Comparison of ENCODE assay signal across 15 cellular contexts in genomic region chr9:93960221-93960970, GRCh38. TPM values are rescaled to one million over a fixed set of nuclear protein-coding genes. Genes with fewer than 3 reads are reported as not detected.
A peak's percentile ranks its signal among the peaks of the same experiment; 100 is the strongest.
DNase-seq lines count a peak whose midpoint lies in the region; ATAC-seq and TF ChIP-seq lines count a peak whose summit lies in the region.
"Had no signal": no experiment of that assay in that cellular context is flagged by ENCODE, and none has a peak within 500 bp of the region (broad histone marks: within the 10 kb centered on the region; RNA-seq: fewer than 3 reads in every experiment).

No MANE protein-coding gene starts in this region.

- H3K4me3 ChIP-seq in left ventricle myocardium inferior (peak overlapping the region; percentile 46), right cardiac atrium (ENCODE audit: low read length) (no peak overlapping the region), mucosa of stomach (ENCODE audit: low read length) (no peak overlapping the region), upper lobe of right lung (no peak overlapping the region), SJCRH30 (no peak overlapping the region)

- TF ChIP-seq CTCF in left ventricle myocardium inferior (IDR thresholded peaks at IDR 0.05; ENCODE audit: borderline replicate concordance) (no peak), upper lobe of right lung (IDR thresholded peaks at IDR 0.05) (no peak)

- H3K9me3 ChIP-seq in left ventricle myocardium inferior (replicated peaks) (no peaks in the 10 kb centered on the region), right cardiac atrium (ENCODE audit: control insufficient read depth, low read length) (no peaks in the 10 kb centered on the region), mucosa of stomach (ENCODE audit: control insufficient read depth, low read length) (no peaks in the 10 kb centered on the region), upper lobe of right lung (no peaks in the 10 kb centered on the region), SJCRH30 (replicated peaks) (no peaks in the 10 kb centered on the region)

- no peak overlapping the region for H3K27ac Mint-ChIP-seq in dendritic cell treated with granulocyte-macrophage colony-stimulating factor and Interleukin-4, amounts not matched to agents 40 ng/mL and 50 ng/mL, for 4 days
- H3K27ac Mint-ChIP-seq: activated naive CD8-positive, alpha-beta T cell had no signal

- peak overlapping the region; percentile 60 for H3K4me3 Mint-ChIP-seq in dendritic cell treated with granulocyte-macrophage colony-stimulating factor and Interleukin-4, amounts not matched to agents 40 ng/mL and 50 ng/mL, for 4 days

- H3K9me3 Mint-ChIP-seq in dendritic cell treated with granulocyte-macrophage colony-stimulating factor and Interleukin-4, amounts not matched to agents 40 ng/mL and 50 ng/mL, for 4 days: no peaks in the 10 kb centered on the region

- peaks cover 37% of the 10 kb centered on the region for H3K4me1 Mint-ChIP-seq in dendritic cell treated with granulocyte-macrophage colony-stimulating factor and Interleukin-4, amounts not matched to agents 40 ng/mL and 50 ng/mL, for 4 days (ENCODE audit: low read depth)

- H3K27ac ChIP-seq in left ventricle myocardium inferior (replicated peaks): no peak overlapping the region
- no peak overlapping the region for H3K27ac ChIP-seq in right cardiac atrium (ENCODE audit: low read length)
- no peak overlapping the region for H3K27ac ChIP-seq in upper lobe of right lung
- no peak overlapping the region for H3K27ac ChIP-seq in SJCRH30
- H3K27ac ChIP-seq: foreskin keratinocyte had no signal

- H3K27me3 ChIP-seq in left ventricle myocardium inferior (ENCODE audit: low read depth) (peaks cover 94% of the 10 kb centered on the region), right cardiac atrium (ENCODE audit: control insufficient read depth, insufficient read depth) (no peaks in the 10 kb centered on the region), mucosa of stomach (ENCODE audit: control insufficient read depth, insufficient read depth, low read length) (peaks cover 64% of the 10 kb centered on the region), upper lobe of right lung (peaks cover 65% of the 10 kb centered on the region), SJCRH30 (no peaks in the 10 kb centered on the region)

- ATAC-seq in right cardiac atrium (no peak), upper lobe of right lung (peak; percentile 33), GM21381 (IDR thresholded peaks at IDR 0.05; ENCODE audit: unreplicated experiment) (no peak), GM18873 (IDR thresholded peaks at IDR 0.05; ENCODE audit: low FRiP score, unreplicated experiment) (no peak)
- ATAC-seq: foreskin keratinocyte had no signal

- H3K27me3 Mint-ChIP-seq in dendritic cell treated with granulocyte-macrophage colony-stimulating factor and Interleukin-4, amounts not matched to agents 40 ng/mL and 50 ng/mL, for 4 days: peaks cover 81% of the 10 kb centered on the region

- H3K4me1 ChIP-seq in left ventricle myocardium inferior: peaks cover 42% of the 10 kb centered on the region
- H3K4me1 ChIP-seq in right cardiac atrium (ENCODE audit: control insufficient read depth, insufficient read depth, low read length): peaks cover 8% of the 10 kb centered on the region
- H3K4me1 ChIP-seq in mucosa of stomach (ENCODE audit: control insufficient read depth, insufficient read depth, low read length): peaks cover 46% of the 10 kb centered on the region
- peaks cover 26% of the 10 kb centered on the region for H3K4me1 ChIP-seq in upper lobe of right lung
- 0 out of 2 replicates have a peak, but pooled peaks cover 2% of the 10 kb centered on the region for H3K4me1 ChIP-seq in SJCRH30
- H3K4me1 ChIP-seq: foreskin keratinocyte had no signal

- no peaks in the 10 kb centered on the region for H3K36me3 Mint-ChIP-seq in dendritic cell treated with granulocyte-macrophage colony-stimulating factor and Interleukin-4, amounts not matched to agents 40 ng/mL and 50 ng/mL, for 4 days (ENCODE audit: low read depth)

- H3K9ac ChIP-seq in mucosa of stomach (ENCODE audit: low read length): peak overlapping the region; percentile 54

- WGBS in right cardiac atrium: 9% methylated on average over 63 of the region's 63 CpGs

- intact Hi-C loops in left ventricle myocardium inferior (cut with micrococcal nuclease): loop anchor here (5.0 kb wide), 1 partner anchor 278 kb away; no protein-coding TSS in a partner anchor
- intact Hi-C loops in right cardiac atrium (cut with DNase I): loop anchor here (5.0 to 10.0 kb wide), 2 partner anchors 136 to 278 kb away; no protein-coding TSS in a partner anchor
- intact Hi-C loops in dendritic cell treated with granulocyte-macrophage colony-stimulating factor and Interleukin-4, amounts not matched to agents 40 ng/mL and 50 ng/mL, for 4 days (cut with micrococcal nuclease): no loop called here
- intact Hi-C loops in upper lobe of right lung (cut with DNase I): loop anchor here (10.0 kb wide), 1 partner anchor 276 kb away; no protein-coding TSS in a partner anchor

- DNase-seq in left ventricle myocardium inferior (no peak), right cardiac atrium (no peak), upper lobe of right lung (peak; percentile 67), SJCRH30 (no peak)
- DNase-seq: activated CD4-positive, alpha-beta T cell treated with anti-CD3 and anti-CD28 coated beads, Interleukin-2, amount 50 U/mL, for 48 hours; foreskin keratinocyte; Karpas-422; NCI-H2081 treated with DMSO at 0.1 percent for 48 hours; SW 1271 had no signal

- H3K36me3 ChIP-seq in left ventricle myocardium inferior (no peaks in the 10 kb centered on the region), mucosa of stomach (ENCODE audit: control insufficient read depth, insufficient read depth, low read length) (no peaks in the 10 kb centered on the region), upper lobe of right lung (no peaks in the 10 kb centered on the region), SJCRH30 (no peaks in the 10 kb centered on the region)

RNA-seq across cellular contexts. Expression of gene BARX1, which starts 5.2 kb away (rescaled TPM):
- not detected for total RNA-seq in left ventricle myocardium inferior
- total RNA-seq in right cardiac atrium: not detected
- polyA plus RNA-seq in right cardiac atrium: not detected
- total RNA-seq in upper lobe of right lung: not detected
- total RNA-seq in SJCRH30 (2014; rRNA removed; shearing (Covaris generic)): not detected in 2 replicates
- total RNA-seq: foreskin keratinocyte had no signal
- polyA plus RNA-seq: foreskin keratinocyte, keratinocyte had no signal
